Comparison of ENCODE assay signal across 1 cellular context in the genomic region with DNA sequence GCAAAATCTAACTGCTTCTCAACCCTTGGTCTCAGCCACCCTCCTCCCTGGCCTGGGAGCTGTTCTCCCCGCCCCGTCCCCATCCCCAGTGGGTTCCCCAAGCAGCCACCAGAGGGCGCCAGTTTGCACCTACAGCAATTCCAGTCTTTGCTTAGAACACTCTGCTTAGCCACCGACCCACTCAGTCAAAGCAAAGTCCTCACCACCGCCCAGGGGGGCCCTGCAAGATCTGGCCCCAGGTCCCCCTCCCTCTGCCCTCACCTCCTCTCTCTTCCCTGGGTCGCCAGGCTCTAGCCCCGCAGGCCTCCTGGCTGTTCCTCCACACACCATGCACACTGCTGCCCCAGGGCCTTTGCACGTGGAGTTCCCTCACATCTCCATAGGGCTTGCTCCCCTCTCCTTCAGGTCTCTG.
A peak's percentile ranks its signal among the peaks of the same experiment; 100 is the strongest.
TF ChIP-seq lines count a peak whose summit lies in the region.

No MANE protein-coding gene starts in this region.

TF ChIP-seq in HepG2, 621 proteins besides CTCF, POLR2A, EP300 and RAD21 (continued from another document and continues in another):
- TF ChIP-seq, protein P1, sequence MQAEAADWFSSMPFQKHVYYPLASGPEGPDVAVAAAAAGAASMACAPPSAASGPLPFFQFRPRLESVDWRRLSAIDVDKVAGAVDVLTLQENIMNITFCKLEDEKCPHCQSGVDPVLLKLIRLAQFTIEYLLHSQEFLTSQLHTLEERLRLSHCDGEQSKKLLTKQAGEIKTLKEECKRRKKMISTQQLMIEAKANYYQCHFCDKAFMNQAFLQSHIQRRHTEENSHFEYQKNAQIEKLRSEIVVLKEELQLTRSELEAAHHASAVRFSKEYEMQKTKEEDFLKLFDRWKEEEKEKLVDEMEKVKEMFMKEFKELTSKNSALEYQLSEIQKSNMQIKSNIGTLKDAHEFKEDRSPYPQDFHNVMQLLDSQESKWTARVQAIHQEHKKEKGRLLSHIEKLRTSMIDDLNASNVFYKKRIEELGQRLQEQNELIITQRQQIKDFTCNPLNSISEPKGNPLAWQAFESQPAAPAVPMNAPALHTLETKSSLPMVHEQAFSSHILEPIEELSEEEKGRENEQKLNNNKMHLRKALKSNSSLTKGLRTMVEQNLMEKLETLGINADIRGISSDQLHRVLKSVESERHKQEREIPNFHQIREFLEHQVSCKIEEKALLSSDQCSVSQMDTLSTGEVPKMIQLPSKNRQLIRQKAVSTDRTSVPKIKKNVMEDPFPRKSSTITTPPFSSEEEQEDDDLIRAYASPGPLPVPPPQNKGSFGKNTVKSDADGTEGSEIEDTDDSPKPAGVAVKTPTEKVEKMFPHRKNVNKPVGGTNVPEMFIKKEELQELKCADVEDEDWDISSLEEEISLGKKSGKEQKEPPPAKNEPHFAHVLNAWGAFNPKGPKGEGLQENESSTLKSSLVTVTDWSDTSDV (CRISPR knock-in tag; IDR thresholded peaks at IDR 0.05), result 0 out of 2 replicates have a peak, but pooled peaks have one; percentile 21
- TF ChIP-seq KLF6 (CRISPR knock-in tag; IDR thresholded peaks at IDR 0.05) (no peak), ZNF33B (CRISPR knock-in tag; IDR thresholded peaks at IDR 0.05) (0 out of 2 replicates have a peak, but pooled peaks have one; percentile 42), ZNF619 (CRISPR knock-in tag; IDR thresholded peaks at IDR 0.05) (no peak), ETV6 (CRISPR knock-in tag; conservative IDR thresholded peaks at IDR 0.05) (no peak), CBFB (CRISPR knock-in tag; IDR thresholded peaks at IDR 0.05) (no peak), ZZZ3 (CRISPR knock-in tag; IDR thresholded peaks at IDR 0.05; ENCODE audit: borderline replicate concordance) (no peak), ZNF354B (CRISPR knock-in tag; IDR thresholded peaks at IDR 0.05) (no peak), SIX4 (CRISPR knock-in tag; IDR thresholded peaks at IDR 0.05) (no peak), RBM22 (optimal IDR thresholded peaks at IDR 0.05; ENCODE audit: low read length) (no peak), EED (CRISPR knock-in tag; IDR thresholded peaks at IDR 0.05) (no peak), ZNF335 (CRISPR knock-in tag; IDR thresholded peaks at IDR 0.05) (no peak), SMC3 (IDR thresholded peaks at IDR 0.05; ENCODE audit: low read length) (peak; percentile 66), HDAC1 (CRISPR knock-in tag; IDR thresholded peaks at IDR 0.05) (peak; percentile 48; the same call in 1 of the 2 replicates), IRX3 (CRISPR knock-in tag; IDR thresholded peaks at IDR 0.05; ENCODE audit: borderline replicate concordance, low read depth) (no peak), NR3C1 (CRISPR knock-in tag; IDR thresholded peaks at IDR 0.05) (no peak), ZMYM3 (CRISPR knock-in tag; IDR thresholded peaks at IDR 0.05) (peak; percentile 100), FOXC1 (CRISPR knock-in tag; IDR thresholded peaks at IDR 0.05; ENCODE audit: borderline replicate concordance) (0 out of 2 replicates have a peak, but pooled peaks have one; percentile 26), ZNF567 (CRISPR knock-in tag; IDR thresholded peaks at IDR 0.05; ENCODE audit: borderline replicate concordance) (no peak), SMARCC2 (IDR thresholded peaks at IDR 0.05) (no peak), CC2D1A (CRISPR knock-in tag; IDR thresholded peaks at IDR 0.05) (no peak), ZNF777 (CRISPR knock-in tag; IDR thresholded peaks at IDR 0.05) (no peak), HES4 (CRISPR knock-in tag; IDR thresholded peaks at IDR 0.05; ENCODE audit: borderline replicate concordance) (no peak), SP1 (IDR thresholded peaks at IDR 0.05) (no peak), SP1 (CRISPR knock-in tag; IDR thresholded peaks at IDR 0.05) (no peak), ZNF121 (CRISPR knock-in tag; IDR thresholded peaks at IDR 0.05) (no peak), NFIB (CRISPR knock-in tag; IDR thresholded peaks at IDR 0.05; ENCODE audit: borderline replicate concordance) (no peak), PHF5A (CRISPR knock-in tag; IDR thresholded peaks at IDR 0.05; ENCODE audit: low read depth, unreplicated experiment) (no peak), CBX2 (IDR thresholded peaks at IDR 0.05; ENCODE audit: low read depth, low read length) (no peak), CBX2 (CRISPR knock-in tag; IDR thresholded peaks at IDR 0.05; ENCODE audit: low read depth) (no peak), ZNF788 (CRISPR knock-in tag; IDR thresholded peaks at IDR 0.05; ENCODE audit: borderline replicate concordance) (no peak), HOXA3 (CRISPR knock-in tag; IDR thresholded peaks at IDR 0.05) (no peak), ZFP36L1 (CRISPR knock-in tag; IDR thresholded peaks at IDR 0.05) (no peak), ZNF451 (CRISPR knock-in tag; IDR thresholded peaks at IDR 0.05) (no peak), MAZ (IDR thresholded peaks at IDR 0.05; ENCODE audit: borderline replicate concordance, low read depth, low read length) (peak; percentile 37; the same call in 1 of the 2 replicates), MAZ (CRISPR knock-in tag; IDR thresholded peaks at IDR 0.05; ENCODE audit: low read depth) (no peak), SNAI1 (CRISPR knock-in tag; IDR thresholded peaks at IDR 0.05; ENCODE audit: borderline replicate concordance) (no peak), MAFG (CRISPR knock-in tag; IDR thresholded peaks at IDR 0.05) (no peak)
- TF ChIP-seq, protein P2, sequence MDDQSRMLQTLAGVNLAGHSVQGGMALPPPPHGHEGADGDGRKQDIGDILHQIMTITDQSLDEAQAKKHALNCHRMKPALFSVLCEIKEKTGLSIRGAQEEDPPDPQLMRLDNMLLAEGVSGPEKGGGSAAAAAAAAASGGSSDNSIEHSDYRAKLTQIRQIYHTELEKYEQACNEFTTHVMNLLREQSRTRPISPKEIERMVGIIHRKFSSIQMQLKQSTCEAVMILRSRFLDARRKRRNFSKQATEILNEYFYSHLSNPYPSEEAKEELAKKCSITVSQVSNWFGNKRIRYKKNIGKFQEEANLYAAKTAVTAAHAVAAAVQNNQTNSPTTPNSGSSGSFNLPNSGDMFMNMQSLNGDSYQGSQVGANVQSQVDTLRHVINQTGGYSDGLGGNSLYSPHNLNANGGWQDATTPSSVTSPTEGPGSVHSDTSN (CRISPR knock-in tag; IDR thresholded peaks at IDR 0.05; ENCODE audit: borderline replicate concordance), result no peak
- TF ChIP-seq, protein P3, sequence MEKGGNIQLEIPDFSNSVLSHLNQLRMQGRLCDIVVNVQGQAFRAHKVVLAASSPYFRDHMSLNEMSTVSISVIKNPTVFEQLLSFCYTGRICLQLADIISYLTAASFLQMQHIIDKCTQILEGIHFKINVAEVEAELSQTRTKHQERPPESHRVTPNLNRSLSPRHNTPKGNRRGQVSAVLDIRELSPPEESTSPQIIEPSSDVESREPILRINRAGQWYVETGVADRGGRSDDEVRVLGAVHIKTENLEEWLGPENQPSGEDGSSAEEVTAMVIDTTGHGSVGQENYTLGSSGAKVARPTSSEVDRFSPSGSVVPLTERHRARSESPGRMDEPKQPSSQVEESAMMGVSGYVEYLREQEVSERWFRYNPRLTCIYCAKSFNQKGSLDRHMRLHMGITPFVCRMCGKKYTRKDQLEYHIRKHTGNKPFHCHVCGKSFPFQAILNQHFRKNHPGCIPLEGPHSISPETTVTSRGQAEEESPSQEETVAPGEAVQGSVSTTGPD (CRISPR knock-in tag; IDR thresholded peaks at IDR 0.05), result no peak
- TF ChIP-seq, protein P4, sequence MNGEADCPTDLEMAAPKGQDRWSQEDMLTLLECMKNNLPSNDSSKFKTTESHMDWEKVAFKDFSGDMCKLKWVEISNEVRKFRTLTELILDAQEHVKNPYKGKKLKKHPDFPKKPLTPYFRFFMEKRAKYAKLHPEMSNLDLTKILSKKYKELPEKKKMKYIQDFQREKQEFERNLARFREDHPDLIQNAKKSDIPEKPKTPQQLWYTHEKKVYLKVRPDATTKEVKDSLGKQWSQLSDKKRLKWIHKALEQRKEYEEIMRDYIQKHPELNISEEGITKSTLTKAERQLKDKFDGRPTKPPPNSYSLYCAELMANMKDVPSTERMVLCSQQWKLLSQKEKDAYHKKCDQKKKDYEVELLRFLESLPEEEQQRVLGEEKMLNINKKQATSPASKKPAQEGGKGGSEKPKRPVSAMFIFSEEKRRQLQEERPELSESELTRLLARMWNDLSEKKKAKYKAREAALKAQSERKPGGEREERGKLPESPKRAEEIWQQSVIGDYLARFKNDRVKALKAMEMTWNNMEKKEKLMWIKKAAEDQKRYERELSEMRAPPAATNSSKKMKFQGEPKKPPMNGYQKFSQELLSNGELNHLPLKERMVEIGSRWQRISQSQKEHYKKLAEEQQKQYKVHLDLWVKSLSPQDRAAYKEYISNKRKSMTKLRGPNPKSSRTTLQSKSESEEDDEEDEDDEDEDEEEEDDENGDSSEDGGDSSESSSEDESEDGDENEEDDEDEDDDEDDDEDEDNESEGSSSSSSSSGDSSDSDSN (CRISPR knock-in tag; IDR thresholded peaks at IDR 0.05), result peak; percentile 45; the same call in 1 of the 2 replicates
- TF ChIP-seq, protein P5, sequence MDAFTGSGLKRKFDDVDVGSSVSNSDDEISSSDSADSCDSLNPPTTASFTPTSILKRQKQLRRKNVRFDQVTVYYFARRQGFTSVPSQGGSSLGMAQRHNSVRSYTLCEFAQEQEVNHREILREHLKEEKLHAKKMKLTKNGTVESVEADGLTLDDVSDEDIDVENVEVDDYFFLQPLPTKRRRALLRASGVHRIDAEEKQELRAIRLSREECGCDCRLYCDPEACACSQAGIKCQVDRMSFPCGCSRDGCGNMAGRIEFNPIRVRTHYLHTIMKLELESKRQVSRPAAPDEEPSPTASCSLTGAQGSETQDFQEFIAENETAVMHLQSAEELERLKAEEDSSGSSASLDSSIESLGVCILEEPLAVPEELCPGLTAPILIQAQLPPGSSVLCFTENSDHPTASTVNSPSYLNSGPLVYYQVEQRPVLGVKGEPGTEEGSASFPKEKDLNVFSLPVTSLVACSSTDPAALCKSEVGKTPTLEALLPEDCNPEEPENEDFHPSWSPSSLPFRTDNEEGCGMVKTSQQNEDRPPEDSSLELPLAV (CRISPR knock-in tag; conservative IDR thresholded peaks at IDR 0.05; ENCODE audit: low read depth), result no peak
- TF ChIP-seq, protein P6, sequence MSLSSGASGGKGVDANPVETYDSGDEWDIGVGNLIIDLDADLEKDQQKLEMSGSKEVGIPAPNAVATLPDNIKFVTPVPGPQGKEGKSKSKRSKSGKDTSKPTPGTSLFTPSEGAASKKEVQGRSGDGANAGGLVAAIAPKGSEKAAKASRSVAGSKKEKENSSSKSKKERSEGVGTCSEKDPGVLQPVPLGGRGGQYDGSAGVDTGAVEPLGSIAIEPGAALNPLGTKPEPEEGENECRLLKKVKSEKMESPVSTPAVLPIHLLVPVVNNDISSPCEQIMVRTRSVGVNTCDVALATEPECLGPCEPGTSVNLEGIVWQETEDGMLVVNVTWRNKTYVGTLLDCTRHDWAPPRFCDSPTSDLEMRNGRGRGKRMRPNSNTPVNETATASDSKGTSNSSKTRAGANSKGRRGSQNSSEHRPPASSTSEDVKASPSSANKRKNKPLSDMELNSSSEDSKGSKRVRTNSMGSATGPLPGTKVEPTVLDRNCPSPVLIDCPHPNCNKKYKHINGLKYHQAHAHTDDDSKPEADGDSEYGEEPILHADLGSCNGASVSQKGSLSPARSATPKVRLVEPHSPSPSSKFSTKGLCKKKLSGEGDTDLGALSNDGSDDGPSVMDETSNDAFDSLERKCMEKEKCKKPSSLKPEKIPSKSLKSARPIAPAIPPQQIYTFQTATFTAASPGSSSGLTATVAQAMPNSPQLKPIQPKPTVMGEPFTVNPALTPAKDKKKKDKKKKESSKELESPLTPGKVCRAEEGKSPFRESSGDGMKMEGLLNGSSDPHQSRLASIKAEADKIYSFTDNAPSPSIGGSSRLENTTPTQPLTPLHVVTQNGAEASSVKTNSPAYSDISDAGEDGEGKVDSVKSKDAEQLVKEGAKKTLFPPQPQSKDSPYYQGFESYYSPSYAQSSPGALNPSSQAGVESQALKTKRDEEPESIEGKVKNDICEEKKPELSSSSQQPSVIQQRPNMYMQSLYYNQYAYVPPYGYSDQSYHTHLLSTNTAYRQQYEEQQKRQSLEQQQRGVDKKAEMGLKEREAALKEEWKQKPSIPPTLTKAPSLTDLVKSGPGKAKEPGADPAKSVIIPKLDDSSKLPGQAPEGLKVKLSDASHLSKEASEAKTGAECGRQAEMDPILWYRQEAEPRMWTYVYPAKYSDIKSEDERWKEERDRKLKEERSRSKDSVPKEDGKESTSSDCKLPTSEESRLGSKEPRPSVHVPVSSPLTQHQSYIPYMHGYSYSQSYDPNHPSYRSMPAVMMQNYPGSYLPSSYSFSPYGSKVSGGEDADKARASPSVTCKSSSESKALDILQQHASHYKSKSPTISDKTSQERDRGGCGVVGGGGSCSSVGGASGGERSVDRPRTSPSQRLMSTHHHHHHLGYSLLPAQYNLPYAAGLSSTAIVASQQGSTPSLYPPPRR (CRISPR knock-in tag; IDR thresholded peaks at IDR 0.05; ENCODE audit: borderline replicate concordance), result 0 out of 2 replicates have a peak, but pooled peaks have one; percentile 25
- TF ChIP-seq, protein P7, sequence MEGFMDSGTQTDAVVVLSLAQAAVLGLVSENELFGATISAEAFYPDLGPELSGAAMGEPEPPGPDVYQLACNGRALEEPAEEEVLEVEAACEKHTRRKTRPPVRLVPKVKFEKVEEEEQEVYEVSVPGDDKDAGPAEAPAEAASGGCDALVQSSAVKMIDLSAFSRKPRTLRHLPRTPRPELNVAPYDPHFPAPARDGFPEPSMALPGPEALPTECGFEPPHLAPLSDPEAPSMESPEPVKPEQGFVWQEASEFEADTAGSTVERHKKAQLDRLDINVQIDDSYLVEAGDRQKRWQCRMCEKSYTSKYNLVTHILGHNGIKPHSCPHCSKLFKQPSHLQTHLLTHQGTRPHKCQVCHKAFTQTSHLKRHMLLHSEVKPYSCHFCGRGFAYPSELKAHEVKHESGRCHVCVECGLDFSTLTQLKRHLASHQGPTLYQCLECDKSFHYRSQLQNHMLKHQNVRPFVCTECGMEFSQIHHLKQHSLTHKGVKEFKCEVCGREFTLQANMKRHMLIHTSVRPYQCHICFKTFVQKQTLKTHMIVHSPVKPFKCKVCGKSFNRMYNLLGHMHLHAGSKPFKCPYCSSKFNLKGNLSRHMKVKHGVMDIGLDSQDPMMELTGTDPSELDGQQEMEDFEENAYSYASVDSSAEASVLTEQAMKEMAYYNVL (CRISPR knock-in tag; IDR thresholded peaks at IDR 0.05; ENCODE audit: borderline replicate concordance), result no peak
- TF ChIP-seq, protein P8, sequence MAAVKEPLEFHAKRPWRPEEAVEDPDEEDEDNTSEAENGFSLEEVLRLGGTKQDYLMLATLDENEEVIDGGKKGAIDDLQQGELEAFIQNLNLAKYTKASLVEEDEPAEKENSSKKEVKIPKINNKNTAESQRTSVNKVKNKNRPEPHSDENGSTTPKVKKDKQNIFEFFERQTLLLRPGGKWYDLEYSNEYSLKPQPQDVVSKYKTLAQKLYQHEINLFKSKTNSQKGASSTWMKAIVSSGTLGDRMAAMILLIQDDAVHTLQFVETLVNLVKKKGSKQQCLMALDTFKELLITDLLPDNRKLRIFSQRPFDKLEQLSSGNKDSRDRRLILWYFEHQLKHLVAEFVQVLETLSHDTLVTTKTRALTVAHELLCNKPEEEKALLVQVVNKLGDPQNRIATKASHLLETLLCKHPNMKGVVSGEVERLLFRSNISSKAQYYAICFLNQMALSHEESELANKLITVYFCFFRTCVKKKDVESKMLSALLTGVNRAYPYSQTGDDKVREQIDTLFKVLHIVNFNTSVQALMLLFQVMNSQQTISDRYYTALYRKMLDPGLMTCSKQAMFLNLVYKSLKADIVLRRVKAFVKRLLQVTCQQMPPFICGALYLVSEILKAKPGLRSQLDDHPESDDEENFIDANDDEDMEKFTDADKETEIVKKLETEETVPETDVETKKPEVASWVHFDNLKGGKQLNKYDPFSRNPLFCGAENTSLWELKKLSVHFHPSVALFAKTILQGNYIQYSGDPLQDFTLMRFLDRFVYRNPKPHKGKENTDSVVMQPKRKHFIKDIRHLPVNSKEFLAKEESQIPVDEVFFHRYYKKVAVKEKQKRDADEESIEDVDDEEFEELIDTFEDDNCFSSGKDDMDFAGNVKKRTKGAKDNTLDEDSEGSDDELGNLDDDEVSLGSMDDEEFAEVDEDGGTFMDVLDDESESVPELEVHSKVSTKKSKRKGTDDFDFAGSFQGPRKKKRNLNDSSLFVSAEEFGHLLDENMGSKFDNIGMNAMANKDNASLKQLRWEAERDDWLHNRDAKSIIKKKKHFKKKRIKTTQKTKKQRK (IDR thresholded peaks at IDR 0.05; ENCODE audit: low read length), result no peak
